8 cellular contexts compared by ENCODE assay signal in genomic region chr5:155004138-155004744, GRCh38. TPM values are rescaled to one million over a fixed set of nuclear protein-coding genes. Genes with fewer than 3 reads are reported as not detected.
DNase-seq lines count a peak whose midpoint lies in the region; ATAC-seq and TF ChIP-seq lines count a peak whose summit lies in the region.

No MANE protein-coding gene starts in this region.

- H3K27ac ChIP-seq in lung (ENCODE audit: low read depth in 1 of 2, low read length in 1 of 2) = no peak overlapping the region
- H3K27ac ChIP-seq in suprapubic skin = no peak overlapping the region

- no peaks in the 10 kb centered on the region for H3K9me3 ChIP-seq in lung (ENCODE audit: control insufficient read depth in 2 of 2, insufficient read depth in 1 of 2, low read length in 1 of 2)
- H3K9me3 ChIP-seq in suprapubic skin = no peaks in the 10 kb centered on the region

- TF ChIP-seq CTCF in astrocyte of the cerebellum (IDR thresholded peaks at IDR 0.05; ENCODE audit: low read depth, low read length, missing control alignments) (peak; percentile 15), lung (IDR thresholded peaks at IDR 0.05; ENCODE audit: control extremely low read depth, extremely low read depth) (peak; percentile 17), suprapubic skin (IDR thresholded peaks at IDR 0.05) (peak in 1 of 2 donors; percentile 20)

- in situ Hi-C loops in astrocyte of the cerebellum (cut with HindIII; ENCODE audit: low sequenced_read_pairs) = no loop called here

- no peak for TF ChIP-seq EP300 in suprapubic skin (IDR thresholded peaks at IDR 0.05)

- H3K4me1 ChIP-seq in lung (ENCODE audit: control insufficient read depth in 2 of 2, insufficient read depth in 2 of 2, low read length in 2 of 2) = peaks cover 0 to 1% of the 10 kb centered on the region in 2 donors
- H3K4me1 ChIP-seq in suprapubic skin = no peaks in the 10 kb centered on the region

- no peaks in the 10 kb centered on the region for H3K36me3 ChIP-seq in lung (ENCODE audit: control insufficient read depth in 2 of 2, insufficient read depth in 2 of 2, low read length in 2 of 2)
- no peaks in the 10 kb centered on the region for H3K36me3 ChIP-seq in suprapubic skin

- ATAC-seq in lung (ENCODE audit: insufficient read depth, low FRiP score) = no peak

- H3K4me3 ChIP-seq in astrocyte of the cerebellum (ENCODE audit: low read depth, low read length) (no peak overlapping the region), lung (no peak overlapping the region), suprapubic skin (no peak overlapping the region)

- H3K27me3 ChIP-seq in lung (ENCODE audit: control insufficient read depth, insufficient read depth) (no peaks in the 10 kb centered on the region), suprapubic skin (no peaks in the 10 kb centered on the region)

- WGBS in lung, 2 donors = 81 to 84% methylated on average over 11 of the region's 11 CpGs
- WGBS in suprapubic skin = 76% methylated on average over 11 of the region's 11 CpGs

- no peak for TF ChIP-seq POLR2A in suprapubic skin (IDR thresholded peaks at IDR 0.05)

- DNase-seq in EH (ENCODE audit: low read depth) = peak; percentile 16
- DNase-seq in HT-29 (ENCODE audit: low spot score) = peak; percentile 55
- DNase-seq in astrocyte of the cerebellum (ENCODE audit: low read depth) = no peak
- no peak for DNase-seq in lung (ENCODE audit: low spot score)
- no peak for DNase-seq in activated CD4-positive, CD25-positive, alpha-beta regulatory T cell treated with anti-CD3 and anti-CD28 coated beads, Interleukin-2, amount 50 U/mL, for 72 hours
- no peak for DNase-seq in occipital lobe (lab: John Stamatoyannopoulos, UW)
- no peak for DNase-seq in suprapubic skin (ENCODE audit: low spot score in 2 of 2)
- DNase-seq in NCI-H1092 (lab: John Stamatoyannopoulos, UW) = no peak

RNA-seq across cellular contexts. Expression of gene KIF4B, which starts 9.3 kb away (rescaled TPM):
- not detected in 2 replicates for total RNA-seq in HT-29 (2014; rRNA removed; shearing (Covaris generic))
- total RNA-seq in lung (not detected), occipital lobe (0.16 TPM), suprapubic skin (under 1 TPM in 1 of 4 donors, not detected in 3; 0.72 TPM)
- under 1 TPM; 0.01 to 0.02 TPM for polyA plus RNA-seq in lung

Comparison
In these comparisons a context has a peak if more than half of its experiments do, and no peak if none do; other contexts are left out.
1. DNase-seq: peak in EH (single experiment) and HT-29 (single experiment); none in astrocyte of the cerebellum (single experiment), lung (single experiment), activated CD4-positive, CD25-positive, alpha-beta regulatory T cell treated with anti-CD3 and anti-CD28 coated beads, Interleukin-2, amount 50 U/mL, for 72 hours (single experiment), occipital lobe (single experiment), suprapubic skin (0 of 2) and NCI-H1092 (single experiment).